8 cellular contexts compared by ENCODE assay signal in genomic region chr21:17611414-17612022, GRCh38. TPM values are rescaled to one million over a fixed set of nuclear protein-coding genes. Genes with fewer than 3 reads are reported as not detected.
DNase-seq lines count a peak whose midpoint lies in the region; ATAC-seq and TF ChIP-seq lines count a peak whose summit lies in the region.

No MANE protein-coding gene starts in this region.

- peaks cover 5 to 20% of the 10 kb centered on the region in 2 donors for H3K4me1 ChIP-seq in left lung

- POLR2A ChIA-PET in AG04450 (lab: Yijun Ruan, JAX), result no interaction called here

- peak; percentile 77 for DNase-seq in AG04450 (ENCODE audit: low read depth, low spot score)
- peak; percentile 33 for DNase-seq in NCI-H2196 treated with DMSO at 0.1 percent for 48 hours (lab: John Stamatoyannopoulos, UW; ENCODE audit: unreplicated experiment)
- DNase-seq in activated CD4-positive, alpha-beta T cell treated with anti-CD3 and anti-CD28 coated beads for 48 hours, result peak; percentile 86
- peak; percentile 84 for DNase-seq in dedifferentiated amniotic fluid mesenchymal stem cell (ENCODE audit: extremely low spot score)
- peak; percentile 86 to 88 for DNase-seq in left lung
- DNase-seq in stimulated activated CD4-positive, alpha-beta T cell treated with anti-CD3 and anti-CD28 coated beads, Interleukin-2, amount 100 ng/mL, for 24 hours, result peak; percentile 81

- peaks cover 0 to 22% of the 10 kb centered on the region in 2 donors for H3K36me3 ChIP-seq in left lung

- ATAC-seq in GM18861 (IDR thresholded peaks at IDR 0.05; ENCODE audit: unreplicated experiment) (peak; percentile 60), HG03066 (IDR thresholded peaks at IDR 0.05; ENCODE audit: low read depth, unreplicated experiment) (peak; percentile 58), left lung (peak; percentile 57)

- H3K9me3 ChIP-seq in AG04450 (ENCODE audit: control insufficient read depth, insufficient read depth, low read length) (peaks cover 2% of the 10 kb centered on the region; the same call in 1 of the 2 replicates), left lung (no peaks in the 10 kb centered on the region)

- CTCF ChIA-PET in AG04450 (lab: Charles Lee), result interaction anchor here (2.0 to 3.7 kb wide), 2 partner anchors 26 to 224 kb away, joined by 7 to 27 read pairs; no protein-coding TSS in a partner anchor

- H3K4me3 ChIP-seq in AG04450 (ENCODE audit: low read depth, low read length) (peak overlapping the region; percentile 63), left lung (peak overlapping the region; percentile 63 to 79)

- TF ChIP-seq CTCF in AG04450 (IDR thresholded peaks at IDR 0.05; ENCODE audit: low read depth, low read length) (no peak), left lung (IDR thresholded peaks at IDR 0.05) (no peak)

- H3K27me3 ChIP-seq in AG04450 (ENCODE audit: control insufficient read depth, insufficient read depth, low read length) (no peaks in the 10 kb centered on the region), left lung (no peaks in the 10 kb centered on the region)

- intact Hi-C loops in left lung (cut with DNase I), result loop anchor here in 1 of 2 donors (10.0 kb wide), 1 partner anchor 213 kb away; no protein-coding TSS in a partner anchor

- H3K27ac ChIP-seq in AG04450 (ENCODE audit: low read depth, low read length) (peak overlapping the region; percentile 86), left lung (peak overlapping the region; percentile 91 to 97)

RNA-seq across cellular contexts. Expression of gene BTG3, which starts 1.2 kb away (rescaled TPM):
- polyA plus RNA-seq in AG04450 (2011; rRNA removed), result 47.1 and 59.0 TPM in 2 replicates
- 10.8 and 16.0 TPM in 2 replicates for polyA minus RNA-seq in AG04450 (2011; rRNA and poly(A)+ RNA removed)
- 10 to 100 TPM; 45.7 to 81.4 TPM for total RNA-seq in left lung

Comparison
In these comparisons a context has a peak if more than half of its experiments do, and no peak if none do; other contexts are left out.
1. Peak in every context shown above with its lines: DNase-seq, ATAC-seq, H3K4me3 ChIP-seq and H3K27ac ChIP-seq.
2. DNase-seq: peak in every context shown above with its lines; median percentile 87 in left lung; 86 in activated CD4-positive, alpha-beta T cell treated with anti-CD3 and anti-CD28 coated beads for 48 hours; 84 in dedifferentiated amniotic fluid mesenchymal stem cell; 81 in stimulated activated CD4-positive, alpha-beta T cell treated with anti-CD3 and anti-CD28 coated beads, Interleukin-2, amount 100 ng/mL, for 24 hours; 77 in AG04450; 33 in NCI-H2196 treated with DMSO at 0.1 percent for 48 hours.